In genomic region chr6:118768904-118769325, GRCh38 we compare ENCODE assay signal across 9 cellular contexts.
DNase-seq lines count a peak whose midpoint lies in the region; ATAC-seq lines count a peak whose summit lies in the region.
"Had no signal": no experiment of that assay in that cellular context is flagged by ENCODE, and none has a peak within 500 bp of the region (broad histone marks: within the 10 kb centered on the region; RNA-seq: fewer than 3 reads in every experiment).

No MANE protein-coding gene starts in this region.

- peak overlapping the region in 2 of 4 donors; percentile 5 to 18 for H3K4me3 Mint-ChIP-seq in CD4-positive, CD25-positive, alpha-beta regulatory T cell
- peak overlapping the region; percentile 19 for H3K4me3 Mint-ChIP-seq in activated naive CD4-positive, alpha-beta T cell treated with anti-CD3 and anti-CD28 coated beads, Interleukin-2, amount 50 U/mL, for 24 hours

- H3K9me3 Mint-ChIP-seq in CD4-positive, CD25-positive, alpha-beta regulatory T cell, result no peaks in the 10 kb centered on the region
- no peaks in the 10 kb centered on the region for H3K9me3 Mint-ChIP-seq in activated naive CD4-positive, alpha-beta T cell treated with anti-CD3 and anti-CD28 coated beads, Interleukin-2, amount 50 U/mL, for 24 hours

- peak overlapping the region; percentile 44 to 76 (median 75) for H3K27ac Mint-ChIP-seq in CD4-positive, CD25-positive, alpha-beta regulatory T cell
- H3K27ac Mint-ChIP-seq in activated naive CD4-positive, alpha-beta T cell treated with anti-CD3 and anti-CD28 coated beads, Interleukin-2, amount 50 U/mL, for 24 hours, result peak overlapping the region; percentile 52

- peak; percentile 37 to 45 for ATAC-seq in CD4-positive, CD25-positive, alpha-beta regulatory T cell (ENCODE audit: low read depth in 2 of 2)
- no peak for ATAC-seq in GM18861 (IDR thresholded peaks at IDR 0.05; ENCODE audit: unreplicated experiment)
- no peak for ATAC-seq in HG03135 (IDR thresholded peaks at IDR 0.05; ENCODE audit: unreplicated experiment)

- peak in 2 of 3 donors; percentile 22 to 54 for DNase-seq in CD4-positive, CD25-positive, alpha-beta regulatory T cell
- DNase-seq in KG1 (lab: John Stamatoyannopoulos, UW) (peak; percentile 30), mesenteric fat pad (ENCODE audit: low spot score) (no peak), SJCRH30 (no peak)
- DNase-seq: activated effector memory CD4-positive, alpha-beta T cell treated with anti-CD3 and anti-CD28 coated beads, Interleukin-2, amount 50 U/mL, for 16 hours had no signal

- H3K4me3 ChIP-seq in CD4-positive, CD25-positive, alpha-beta regulatory T cell (ENCODE audit: low read depth, low read length), result peak overlapping the region; percentile 42
- no peak overlapping the region for H3K4me3 ChIP-seq in muscle layer of duodenum (ENCODE audit: low read depth in 1 of 2, low read length in 2 of 2)
- H3K4me3 ChIP-seq in SJCRH30, result no peak overlapping the region

- H3K27me3 Mint-ChIP-seq in CD4-positive, CD25-positive, alpha-beta regulatory T cell, result peaks cover 4% of the 10 kb centered on the region
- no peaks in the 10 kb centered on the region for H3K27me3 Mint-ChIP-seq in activated naive CD4-positive, alpha-beta T cell treated with anti-CD3 and anti-CD28 coated beads, Interleukin-2, amount 50 U/mL, for 24 hours

- H3K36me3 ChIP-seq in CD4-positive, CD25-positive, alpha-beta regulatory T cell (ENCODE audit: control insufficient read depth, insufficient read depth, low read length), result no peaks in the 10 kb centered on the region
- H3K36me3 ChIP-seq in muscle layer of duodenum (ENCODE audit: control insufficient read depth in 1 of 2, insufficient read depth in 2 of 2, low read length in 2 of 2) (no peaks in the 10 kb centered on the region), SJCRH30 (no peaks in the 10 kb centered on the region)

- H3K4me1 ChIP-seq in CD4-positive, CD25-positive, alpha-beta regulatory T cell (ENCODE audit: control insufficient read depth, insufficient read depth, low read length, poor library complexity, severe bottlenecking), result peaks cover 10% of the 10 kb centered on the region
- no peaks in the 10 kb centered on the region for H3K4me1 ChIP-seq in muscle layer of duodenum (ENCODE audit: control insufficient read depth in 1 of 2, insufficient read depth in 2 of 2, low read length in 2 of 2)
- no peaks in the 10 kb centered on the region; the same call in 1 of the 2 replicates for H3K4me1 ChIP-seq in SJCRH30

- H3K9me3 ChIP-seq in CD4-positive, CD25-positive, alpha-beta regulatory T cell (ENCODE audit: control insufficient read depth in 2 of 2, low read length in 2 of 2), result no peaks in the 10 kb centered on the region
- H3K9me3 ChIP-seq in muscle layer of duodenum (ENCODE audit: control insufficient read depth in 1 of 2, low read length in 2 of 2) (no peaks in the 10 kb centered on the region), SJCRH30 (replicated peaks) (no peaks in the 10 kb centered on the region)

- peaks cover 5 to 26% (median 22%) of the 10 kb centered on the region in 4 donors for H3K4me1 Mint-ChIP-seq in CD4-positive, CD25-positive, alpha-beta regulatory T cell
- peaks cover 26% of the 10 kb centered on the region for H3K4me1 Mint-ChIP-seq in activated naive CD4-positive, alpha-beta T cell treated with anti-CD3 and anti-CD28 coated beads, Interleukin-2, amount 50 U/mL, for 24 hours

- no peaks in the 10 kb centered on the region for H3K27me3 ChIP-seq in CD4-positive, CD25-positive, alpha-beta regulatory T cell (ENCODE audit: control insufficient read depth, insufficient read depth, low read length)
- H3K27me3 ChIP-seq in muscle layer of duodenum (ENCODE audit: low read depth, low read length) (no peaks in the 10 kb centered on the region), SJCRH30 (no peaks in the 10 kb centered on the region)

- H3K27ac ChIP-seq in CD4-positive, CD25-positive, alpha-beta regulatory T cell (ENCODE audit: insufficient read depth, low read length, poor library complexity, severe bottlenecking), result no peak overlapping the region
- H3K27ac ChIP-seq in muscle layer of duodenum (ENCODE audit: low read length), result peak overlapping the region; percentile 57
- H3K27ac ChIP-seq in SJCRH30, result no peak overlapping the region

- no peaks in the 10 kb centered on the region for H3K36me3 Mint-ChIP-seq in CD4-positive, CD25-positive, alpha-beta regulatory T cell
- no peaks in the 10 kb centered on the region for H3K36me3 Mint-ChIP-seq in activated naive CD4-positive, alpha-beta T cell treated with anti-CD3 and anti-CD28 coated beads, Interleukin-2, amount 50 U/mL, for 24 hours

Comparison
In these comparisons a context has a peak if more than half of its experiments do, and no peak if none do; other contexts are left out.
1. ATAC-seq: peak in CD4-positive, CD25-positive, alpha-beta regulatory T cell (2 of 2); none in GM18861 (single experiment) and HG03135 (single experiment).
2. DNase-seq: peak in CD4-positive, CD25-positive, alpha-beta regulatory T cell (2 of 3) and KG1 (single experiment); none in mesenteric fat pad (single experiment) and SJCRH30 (0 of 2).